ENCODE assay signal across 1 cellular context in the genomic region with DNA sequence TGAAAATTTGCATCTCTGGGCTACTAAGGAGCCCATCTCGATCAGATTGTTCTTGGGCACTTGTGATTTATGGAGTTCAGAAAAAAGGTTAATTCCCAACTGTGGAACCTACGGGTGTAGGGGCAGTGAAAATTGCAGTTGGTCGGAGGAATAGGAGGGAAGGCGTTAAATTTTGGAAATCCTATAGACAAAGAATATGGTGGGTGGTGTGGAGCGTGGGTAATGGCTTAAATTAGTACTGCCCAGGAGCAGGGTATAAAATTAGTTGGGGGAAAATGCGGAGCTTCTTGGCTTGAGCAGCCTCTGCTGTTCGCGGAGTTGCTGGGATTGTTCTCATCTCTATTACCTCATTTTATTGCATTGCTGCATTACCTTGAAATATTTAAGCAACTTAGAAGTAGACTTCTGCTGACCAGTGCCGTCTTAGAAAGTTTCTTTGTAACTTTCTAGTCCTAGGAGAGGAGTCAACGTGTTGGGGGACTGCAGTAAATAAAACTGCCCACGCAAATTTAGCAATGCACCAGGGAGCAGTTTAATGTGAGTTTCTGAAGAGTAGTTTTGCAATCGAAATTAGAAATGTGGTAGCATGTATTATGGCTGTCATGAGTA.
TF ChIP-seq lines count a peak whose summit lies in the region.

No MANE protein-coding gene starts in this region.

TF ChIP-seq in IMR-90, 13 proteins besides CTCF, POLR2A, EP300 and RAD21:
- TF ChIP-seq MAFK (IDR thresholded peaks at IDR 0.05; ENCODE audit: low read depth, low read length) (no peak), FOS (IDR thresholded peaks at IDR 0.05; ENCODE audit: low read depth, low read length) (no peak), BHLHE40 (IDR thresholded peaks at IDR 0.05; ENCODE audit: low read depth, low read length) (no peak), RFX5 (IDR thresholded peaks at IDR 0.05; ENCODE audit: low read depth, low read length) (0 out of 2 replicates have a peak, but pooled peaks have one; percentile 3), CHD1 (IDR thresholded peaks at IDR 0.05; ENCODE audit: low read depth, low read length) (no peak), NFE2L2 (IDR thresholded peaks at IDR 0.05; ENCODE audit: low read depth, low read length) (no peak), SMC3 (IDR thresholded peaks at IDR 0.05; ENCODE audit: low read depth, low read length) (no peak), RCOR1 (IDR thresholded peaks at IDR 0.05; ENCODE audit: insufficient replicate concordance, low read length) (no peak), MXI1 (IDR thresholded peaks at IDR 0.05; ENCODE audit: borderline replicate concordance, low read depth, low read length) (0 out of 2 replicates have a peak, but pooled peaks have one; percentile 33), CEBPB (IDR thresholded peaks at IDR 0.05; ENCODE audit: low read depth, low read length) (peak; percentile 90), MAZ (IDR thresholded peaks at IDR 0.05; ENCODE audit: borderline replicate concordance, low read depth, low read length) (no peak)
- TF ChIP-seq, protein P1, sequence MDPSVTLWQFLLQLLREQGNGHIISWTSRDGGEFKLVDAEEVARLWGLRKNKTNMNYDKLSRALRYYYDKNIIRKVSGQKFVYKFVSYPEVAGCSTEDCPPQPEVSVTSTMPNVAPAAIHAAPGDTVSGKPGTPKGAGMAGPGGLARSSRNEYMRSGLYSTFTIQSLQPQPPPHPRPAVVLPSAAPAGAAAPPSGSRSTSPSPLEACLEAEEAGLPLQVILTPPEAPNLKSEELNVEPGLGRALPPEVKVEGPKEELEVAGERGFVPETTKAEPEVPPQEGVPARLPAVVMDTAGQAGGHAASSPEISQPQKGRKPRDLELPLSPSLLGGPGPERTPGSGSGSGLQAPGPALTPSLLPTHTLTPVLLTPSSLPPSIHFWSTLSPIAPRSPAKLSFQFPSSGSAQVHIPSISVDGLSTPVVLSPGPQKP (IDR thresholded peaks at IDR 0.05; ENCODE audit: borderline replicate concordance, low read depth, low read length) = no peak
- TF ChIP-seq, protein P2, sequence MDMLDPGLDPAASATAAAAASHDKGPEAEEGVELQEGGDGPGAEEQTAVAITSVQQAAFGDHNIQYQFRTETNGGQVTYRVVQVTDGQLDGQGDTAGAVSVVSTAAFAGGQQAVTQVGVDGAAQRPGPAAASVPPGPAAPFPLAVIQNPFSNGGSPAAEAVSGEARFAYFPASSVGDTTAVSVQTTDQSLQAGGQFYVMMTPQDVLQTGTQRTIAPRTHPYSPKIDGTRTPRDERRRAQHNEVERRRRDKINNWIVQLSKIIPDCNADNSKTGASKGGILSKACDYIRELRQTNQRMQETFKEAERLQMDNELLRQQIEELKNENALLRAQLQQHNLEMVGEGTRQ (IDR thresholded peaks at IDR 0.05; ENCODE audit: low read depth, low read length) = no peak
